17 cellular contexts compared by ENCODE assay signal in genomic region chr9:85859751-85860150, GRCh38.
DNase-seq lines count a peak whose midpoint lies in the region; ATAC-seq and TF ChIP-seq lines count a peak whose summit lies in the region.
"Had no signal": no experiment of that assay in that cellular context is flagged by ENCODE, and none has a peak within 500 bp of the region (broad histone marks: within the 10 kb centered on the region; RNA-seq: fewer than 3 reads in every experiment).

No MANE protein-coding gene starts in this region.

- no peaks in the 10 kb centered on the region for H4K20me1 ChIP-seq in GM23338 (replicated peaks; ENCODE audit: insufficient read depth)

- peaks cover 3% of the 10 kb centered on the region; the same call in 1 of the 3 replicates for H3K36me3 Mint-ChIP-seq in GM23338 (ENCODE audit: low read depth)
- peaks cover 8% of the 10 kb centered on the region for H3K36me3 Mint-ChIP-seq in central memory CD8-positive, alpha-beta T cell (ENCODE audit: insufficient read depth)

- no peak for DNase-seq in GM23338 (ENCODE audit: low spot score)
- DNase-seq in HPDE6-E6E7 (ENCODE audit: extremely low spot score), result peak; percentile 5
- DNase-seq in NCI-H2196 (lab: John Stamatoyannopoulos, UW; ENCODE audit: unreplicated experiment), result peak; percentile 35
- no peak for DNase-seq in central memory CD8-positive, alpha-beta T cell (ENCODE audit: low spot score in 2 of 2)
- no peak for DNase-seq in dermis blood vessel endothelial cell
- no peak for DNase-seq in GM13976 (ENCODE audit: low spot score)
- DNase-seq: activated CD4-positive, alpha-beta T cell treated with anti-CD3 and anti-CD28 coated beads, Interleukin-2, amount 50 U/mL, for 4 hours; amygdala; NCI-H524; stimulated activated naive B cell treated with anti-CD40 and anti-IgM and Interleukin-4, amounts not matched to agents 10 μg/mL and 1 μg/mL and 100 μg/mL, for 72 hours had no signal

- peaks cover 34% of the 10 kb centered on the region for H3K4me1 Mint-ChIP-seq in GM23338
- no peaks in the 10 kb centered on the region for H3K4me1 Mint-ChIP-seq in central memory CD8-positive, alpha-beta T cell
- H3K4me1 Mint-ChIP-seq: B cell; stimulated activated naive B cell treated with anti-CD40 and anti-IgM and Interleukin-4, amounts not matched to agents 10 μg/mL and 1 μg/mL and 100 μg/mL, for 72 hours had no signal

- no peaks in the 10 kb centered on the region for H3F3A ChIP-seq in GM23338 (replicated peaks; ENCODE audit: low read depth)

- H3K9me2 ChIP-seq in GM23338 (ENCODE audit: insufficient read depth), result no peaks in the 10 kb centered on the region

- TF ChIP-seq CTCF in GM23338 (conservative IDR thresholded peaks at IDR 0.05; ENCODE audit: low read depth in 2 of 2) (no peak), gastroesophageal sphincter (IDR thresholded peaks at IDR 0.05) (no peak), GM13976 (IDR thresholded peaks at IDR 0.05; ENCODE audit: borderline replicate concordance, control extremely low read depth, extremely low read depth, insufficient read depth, missing control alignments) (no peak)

- 29 to 75% methylated on average over 1 of the region's 1 CpG for WGBS in gastroesophageal sphincter (ENCODE audit: low coverage in 1 of 2), 2 donors

- no peak overlapping the region for H2AFZ ChIP-seq in GM23338

- H3K27me3 Mint-ChIP-seq in GM23338 (ENCODE audit: insufficient read depth, low read depth, poor library complexity), result peaks cover 4% of the 10 kb centered on the region
- H3K27me3 Mint-ChIP-seq in central memory CD8-positive, alpha-beta T cell, result no peaks in the 10 kb centered on the region
- H3K27me3 Mint-ChIP-seq: B cell; stimulated activated naive B cell treated with anti-CD40 and anti-IgM and Interleukin-4, amounts not matched to agents 10 μg/mL and 1 μg/mL and 100 μg/mL, for 72 hours; type B pancreatic cell had no signal

- H3K4me3 ChIP-seq in GM23338, result no peak overlapping the region
- no peak overlapping the region for H3K4me3 ChIP-seq in gastroesophageal sphincter
- H3K4me3 ChIP-seq: K562 had no signal

- H3K4me1 ChIP-seq in GM23338 (ENCODE audit: insufficient read depth), result peaks cover 15% of the 10 kb centered on the region
- no peaks in the 10 kb centered on the region for H3K4me1 ChIP-seq in gastroesophageal sphincter

- no peaks in the 10 kb centered on the region for H3K36me3 ChIP-seq in GM23338 (ENCODE audit: insufficient read depth)
- peaks cover 0 to 22% of the 10 kb centered on the region in 2 donors for H3K36me3 ChIP-seq in gastroesophageal sphincter

- no peaks in the 10 kb centered on the region for H3K9me3 Mint-ChIP-seq in GM23338
- no peaks in the 10 kb centered on the region for H3K9me3 Mint-ChIP-seq in central memory CD8-positive, alpha-beta T cell
- H3K9me3 Mint-ChIP-seq: activated T-helper 1 cell treated with anti-CD3 and anti-CD28 coated beads, Interleukin-12 subunit alpha, Interleukin-12 subunit beta, Interleukin-2, Interleukin-4 antibody, amounts not matched to agents 30 ng/mL and 10 ng/mL and 1 ng/mL, durations not matched to agents 14 hours and 24 hours and 36 hours; stimulated activated naive B cell treated with anti-CD40 and anti-IgM and Interleukin-4, amounts not matched to agents 10 μg/mL and 1 μg/mL and 100 μg/mL, for 72 hours; type B pancreatic cell had no signal

- H3K4me3 Mint-ChIP-seq in GM23338, result no peak overlapping the region
- H3K4me3 Mint-ChIP-seq in central memory CD8-positive, alpha-beta T cell, result no peak overlapping the region
- H3K4me3 Mint-ChIP-seq: activated T-helper 1 cell treated with anti-CD3 and anti-CD28 coated beads, Interleukin-12 subunit alpha, Interleukin-12 subunit beta, Interleukin-2, Interleukin-4 antibody, amounts not matched to agents 30 ng/mL and 10 ng/mL and 1 ng/mL, durations not matched to agents 14 hours and 24 hours and 36 hours; B cell; mesothelial cell of epicardium; stimulated activated naive B cell treated with anti-CD40 and anti-IgM and Interleukin-4, amounts not matched to agents 10 μg/mL and 1 μg/mL and 100 μg/mL, for 72 hours; type B pancreatic cell had no signal

- TF ChIP-seq POLR2A in gastroesophageal sphincter (IDR thresholded peaks at IDR 0.05), result no peak

- TF ChIP-seq EP300 in gastroesophageal sphincter (IDR thresholded peaks at IDR 0.05), result no peak

- peak; percentile 38 for ATAC-seq in GM23338
- ATAC-seq in central memory CD8-positive, alpha-beta T cell (replicated peaks; ENCODE audit: extremely low read depth, poor library complexity, severe bottlenecking), result no peak
- ATAC-seq in GM18520 (IDR thresholded peaks at IDR 0.05; ENCODE audit: unreplicated experiment), result no peak
- no peak for ATAC-seq in gastroesophageal sphincter
- ATAC-seq: K562; stimulated activated naive B cell treated with anti-CD40 and anti-IgM and Interleukin-4, amounts not matched to agents 10 μg/mL and 1 μg/mL and 100 μg/mL, for 72 hours had no signal

- H3K27ac Mint-ChIP-seq in GM23338, result no peak overlapping the region
- H3K27ac Mint-ChIP-seq in central memory CD8-positive, alpha-beta T cell (ENCODE audit: low read depth), result peak overlapping the region; percentile 7
- H3K27ac Mint-ChIP-seq: activated T-helper 1 cell treated with anti-CD3 and anti-CD28 coated beads, Interleukin-12 subunit alpha, Interleukin-12 subunit beta, Interleukin-2, Interleukin-4 antibody, amounts not matched to agents 30 ng/mL and 10 ng/mL and 1 ng/mL, durations not matched to agents 14 hours and 24 hours and 36 hours; B cell; mesothelial cell of epicardium; stimulated activated naive B cell treated with anti-CD40 and anti-IgM and Interleukin-4, amounts not matched to agents 10 μg/mL and 1 μg/mL and 100 μg/mL, for 72 hours; type B pancreatic cell had no signal

- peak overlapping the region; percentile 29; the same call in 1 of the 2 replicates for H3K4me2 ChIP-seq in GM23338

- no peaks in the 10 kb centered on the region for H3K9me3 ChIP-seq in gastroesophageal sphincter

- peak overlapping the region; percentile 18; the same call in 1 of the 2 replicates for H3K27ac ChIP-seq in GM23338 (ENCODE audit: low read depth)
- H3K27ac ChIP-seq in gastroesophageal sphincter, result no peak overlapping the region

- H3K27me3 ChIP-seq in GM23338 (ENCODE audit: insufficient read depth) (no peaks in the 10 kb centered on the region), gastroesophageal sphincter (no peaks in the 10 kb centered on the region)

- in situ Hi-C loops in GM13976 (cut with MboI; ENCODE audit: low sequenced_read_pairs, unreplicated experiment), result no loop called here

- H3K79me2 ChIP-seq in GM23338 (replicated peaks; ENCODE audit: insufficient read depth), result no peaks in the 10 kb centered on the region

TF ChIP-seq in GM23338, 12 proteins besides CTCF, POLR2A, EP300 and RAD21:
- TF ChIP-seq JUNB (IDR thresholded peaks at IDR 0.05; ENCODE audit: unreplicated experiment), result no peak
- no peak for TF ChIP-seq EZH2phosphoT487 (IDR thresholded peaks at IDR 0.05; ENCODE audit: unreplicated experiment)
TF ChIP-seq in GM23338: peak in this region for 0.

Comparison
In these comparisons a context has a peak if more than half of its experiments do, and no peak if none do; other contexts are left out.
1. DNase-seq: peak in HPDE6-E6E7 (single experiment) and NCI-H2196 (single experiment); none in GM23338 (single experiment), central memory CD8-positive, alpha-beta T cell (0 of 2), dermis blood vessel endothelial cell (single experiment) and GM13976 (single experiment).